Comparison of ENCODE assay signal across 19 cellular contexts in genomic region chr14:67765192-67765834, GRCh38.
DNase-seq lines count a peak whose midpoint lies in the region; TF ChIP-seq lines count a peak whose summit lies in the region.
"Had no signal": no experiment of that assay in that cellular context is flagged by ENCODE, and none has a peak within 500 bp of the region (broad histone marks: within the 10 kb centered on the region; RNA-seq: fewer than 3 reads in every experiment).

No MANE protein-coding gene starts in this region.

- TF ChIP-seq CTCF in VCaP (conservative IDR thresholded peaks at IDR 0.05) = no peak

- DNase-seq in LoVo (ENCODE audit: low spot score) (peak; percentile 27), islet precursor cell (peak; percentile 57), putamen (ENCODE audit: low spot score) (peak; percentile 32), T-helper 2 cell (no peak), HuH-7.5 (ENCODE audit: low spot score) (no peak), germinal center (ENCODE audit: low spot score) (no peak)
- DNase-seq: activated CD4-positive, alpha-beta T cell treated with anti-CD3 and anti-CD28 coated beads, Interleukin-2, amount 50 U/mL, for 4 hours; activated CD8-positive, alpha-beta memory T cell treated with anti-CD3 and anti-CD28 coated beads, Interleukin-2, amount 50 U/mL, for 4 hours; activated effector memory CD4-positive, alpha-beta T cell treated with Interleukin-2 at 50 U/mL for 16 hours; CD8-positive, alpha-beta memory T cell; DMS79; effector CD8-positive, alpha-beta T cell; KG1; kidney glomerular epithelial cell; NCI-H1694 treated with DMSO at 0.1 percent for 48 hours; NCI-H774; stimulated activated CD4-positive, alpha-beta T cell treated with anti-CD3 and anti-CD28 coated beads, Interleukin-1b, Interleukin-23, amount 100 ng/mL, for 48 hours had no signal

- peak overlapping the region; percentile 46 for H3K27ac ChIP-seq in VCaP
- H3K27ac ChIP-seq: WERI-Rb-1 had no signal

Comparison
In these comparisons a context has a peak if more than half of its experiments do, and no peak if none do; other contexts are left out.
1. DNase-seq: peak in LoVo (single experiment), islet precursor cell (single experiment) and putamen (single experiment); none in T-helper 2 cell (0 of 5), HuH-7.5 (single experiment) and germinal center (single experiment).